12 cellular contexts compared by ENCODE assay signal in the genomic region with DNA sequence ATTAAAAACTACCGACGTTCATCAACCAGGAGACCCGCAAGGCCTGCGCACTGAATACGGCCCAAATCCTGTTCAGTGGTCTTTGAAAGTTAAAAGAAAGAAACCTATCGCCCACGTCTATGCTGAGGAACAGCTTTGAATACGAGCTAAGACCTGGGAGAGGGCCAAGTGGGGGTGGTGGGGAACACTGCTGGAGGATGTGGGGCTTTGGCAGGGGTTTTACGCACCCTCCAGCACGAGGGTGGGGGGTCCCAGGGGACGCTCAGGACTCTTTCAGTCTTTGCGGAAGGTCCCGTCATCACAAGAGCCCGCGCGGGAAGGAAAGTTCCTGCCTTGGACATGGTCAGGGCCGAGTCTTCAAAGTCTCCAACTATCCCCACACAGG. TPM values are rescaled to one million over a fixed set of nuclear protein-coding genes. Genes with fewer than 3 reads are reported as not detected.
A peak's percentile ranks its signal among the peaks of the same experiment; 100 is the strongest.
DNase-seq lines count a peak whose midpoint lies in the region; ATAC-seq, FAIRE-seq and TF ChIP-seq lines count a peak whose summit lies in the region.
"Had no signal": no experiment of that assay in that cellular context is flagged by ENCODE, and none has a peak within 500 bp of the region (broad histone marks: within the 10 kb centered on the region; RNA-seq: fewer than 3 reads in every experiment).

No MANE protein-coding gene starts in this region.

- no peaks in the 10 kb centered on the region for H3K36me3 Mint-ChIP-seq in astrocyte (ENCODE audit: low read depth, unreplicated experiment)

- no peaks in the 10 kb centered on the region for H3K9me2 ChIP-seq in SK-N-SH

- H3F3A ChIP-seq in smooth muscle cell (ENCODE audit: low read depth) (no peaks in the 10 kb centered on the region), SK-N-SH (replicated peaks; ENCODE audit: insufficient read depth) (no peaks in the 10 kb centered on the region)

- no peak for DNase-seq in astrocyte (ENCODE audit: low read depth)
- no peak for DNase-seq in smooth muscle cell (lab: John Stamatoyannopoulos, UW; ENCODE audit: unreplicated experiment)
- DNase-seq in SK-N-SH = no peak
- DNase-seq in HuH-7 (ENCODE audit: low spot score) = no peak
- no peak for DNase-seq in DMS53 treated with DMSO at 0.1 percent for 48 hours (lab: John Stamatoyannopoulos, UW; ENCODE audit: unreplicated experiment)
- DNase-seq: esophagus squamous epithelium, NCI-H1436, T-helper 9 cell had no signal

- H3K9me3 ChIP-seq in astrocyte (ENCODE audit: insufficient read depth, low read depth, low read length) (no peaks in the 10 kb centered on the region), smooth muscle cell (replicated peaks; ENCODE audit: low read depth) (no peaks in the 10 kb centered on the region), SK-N-SH (no peaks in the 10 kb centered on the region)
- H3K9me3 ChIP-seq: esophagus squamous epithelium had no signal

- H3K4me3 ChIP-seq in astrocyte (ENCODE audit: insufficient read depth, low read depth, low read length) (no peak overlapping the region), smooth muscle cell (peak overlapping the region; percentile 30), SK-N-SH (ENCODE audit: low read depth in 2 of 2, low read length in 1 of 2) (no peak overlapping the region)
- H3K4me3 ChIP-seq: esophagus squamous epithelium had no signal

- TF ChIP-seq CTCF in astrocyte (IDR thresholded peaks at IDR 0.05; ENCODE audit: insufficient read depth, low read depth, low read length) (no peak), smooth muscle cell (IDR thresholded peaks at IDR 0.05; ENCODE audit: borderline replicate concordance, insufficient read depth, poor library complexity, severe bottlenecking) (no peak), SK-N-SH (IDR thresholded peaks at IDR 0.05) (no peak)

- POLR2A ChIA-PET in SK-N-SH (lab: Yijun Ruan, JAX) = no interaction called here

- H3K9ac ChIP-seq in astrocyte (ENCODE audit: low read length) = no peak overlapping the region
- H3K9ac ChIP-seq in smooth muscle cell (ENCODE audit: low read depth) = no peak overlapping the region
- H3K9ac ChIP-seq in SK-N-SH = no peak overlapping the region

- no peak for TF ChIP-seq RAD21 in SK-N-SH (IDR thresholded peaks at IDR 0.05; ENCODE audit: low read length)

- TF ChIP-seq POLR2A in GM19099 (IDR thresholded peaks at IDR 0.05; ENCODE audit: extremely low read depth, insufficient read length, low read depth) = peak; percentile 25

- H2AFZ ChIP-seq in astrocyte (ENCODE audit: low read depth, low read length) (no peak overlapping the region), smooth muscle cell (ENCODE audit: low read depth) (no peak overlapping the region), SK-N-SH (ENCODE audit: low read depth) (no peak overlapping the region)

- H3K27ac Mint-ChIP-seq in astrocyte (ENCODE audit: unreplicated experiment) = no peak overlapping the region

- H3K27me3 Mint-ChIP-seq in astrocyte (ENCODE audit: low read depth, unreplicated experiment) = peaks cover 69% of the 10 kb centered on the region

- no peaks in the 10 kb centered on the region for H3K4me1 Mint-ChIP-seq in astrocyte (ENCODE audit: low read depth, unreplicated experiment)

- CTCF ChIA-PET in SK-N-SH (lab: Yijun Ruan, JAX) = no interaction called here

- H3K4me2 ChIP-seq in astrocyte (ENCODE audit: low read length) (peak overlapping the region; percentile 41), smooth muscle cell (peak overlapping the region; percentile 79), SK-N-SH (no peak overlapping the region)

- no peak overlapping the region for H3K4me3 Mint-ChIP-seq in astrocyte (ENCODE audit: unreplicated experiment)

- no peak for TF ChIP-seq EP300 in SK-N-SH (IDR thresholded peaks at IDR 0.05; ENCODE audit: borderline replicate concordance in 1 of 2, low read depth in 1 of 2, low read length in 1 of 2)

- H4K20me1 ChIP-seq in astrocyte (ENCODE audit: insufficient read depth, low read length) (no peaks in the 10 kb centered on the region), smooth muscle cell (ENCODE audit: low read depth) (no peaks in the 10 kb centered on the region), SK-N-SH (ENCODE audit: insufficient read depth) (no peaks in the 10 kb centered on the region)

- H3K36me3 ChIP-seq in astrocyte (ENCODE audit: insufficient read depth, low read length) = no peaks in the 10 kb centered on the region
- H3K36me3 ChIP-seq in smooth muscle cell (ENCODE audit: low read depth) = no peaks in the 10 kb centered on the region
- peaks cover 37 to 42% of the 10 kb centered on the region in 2 experiments for H3K36me3 ChIP-seq in SK-N-SH (replicated peaks in 1 of 2; ENCODE audit: control insufficient read depth in 1 of 2, insufficient read depth in 2 of 2, low read length in 1 of 2)
- H3K36me3 ChIP-seq: esophagus squamous epithelium had no signal

- ATAC-seq in HG02840 (IDR thresholded peaks at IDR 0.05; ENCODE audit: low FRiP score, unreplicated experiment) (peak; percentile 29), HG03108 (IDR thresholded peaks at IDR 0.05; ENCODE audit: unreplicated experiment) (no peak)

- FAIRE-seq in astrocyte (lab: Jason Lieb, UNC) = no peak

- H3K27ac ChIP-seq in astrocyte (ENCODE audit: low read depth, low read length) = no peak overlapping the region
- H3K27ac ChIP-seq in smooth muscle cell (ENCODE audit: low read depth) = no peak overlapping the region
- no peak overlapping the region for H3K27ac ChIP-seq in SK-N-SH (ENCODE audit: low read depth in 2 of 2, low read length in 1 of 2)
- H3K27ac ChIP-seq: esophagus squamous epithelium had no signal

- H3K4me1 ChIP-seq in astrocyte (ENCODE audit: insufficient read depth, low read length) (peaks cover 10% of the 10 kb centered on the region), smooth muscle cell (ENCODE audit: low read depth) (peaks cover 7% of the 10 kb centered on the region), SK-N-SH (ENCODE audit: control insufficient read depth in 1 of 2, insufficient read depth in 2 of 2, low read depth in 1 of 2, low read length in 1 of 2) (no peaks in the 10 kb centered on the region; a peak in 1 of 4 replicates)

- H3K27me3 ChIP-seq in astrocyte (ENCODE audit: insufficient read depth, low read length) (peaks cover 88% of the 10 kb centered on the region), smooth muscle cell (ENCODE audit: low read depth) (peaks cover 92% of the 10 kb centered on the region), SK-N-SH (ENCODE audit: insufficient read depth) (no peaks in the 10 kb centered on the region)

- H3K79me2 ChIP-seq in astrocyte (ENCODE audit: insufficient read depth, low read length) (no peaks in the 10 kb centered on the region), smooth muscle cell (ENCODE audit: low read depth) (no peaks in the 10 kb centered on the region), SK-N-SH (ENCODE audit: insufficient read depth) (no peaks in the 10 kb centered on the region)

- WGBS in smooth muscle cell (ENCODE audit: low lambda C conversion rate) = 13% methylated on average over 17 of the region's 17 CpGs
- 95% methylated on average over 16 of the region's 17 CpGs for WGBS in SK-N-SH (ENCODE audit: low lambda C conversion rate)

- peaks cover 2% of the 10 kb centered on the region for H3K9me3 Mint-ChIP-seq in astrocyte (ENCODE audit: unreplicated experiment)

TF ChIP-seq in SK-N-SH, 30 proteins besides CTCF, POLR2A, EP300 and RAD21 (continues in another document):
- TF ChIP-seq ELF1 (IDR thresholded peaks at IDR 0.05) = no peak
- no peak for TF ChIP-seq CHD2 (IDR thresholded peaks at IDR 0.05; ENCODE audit: low read length, partially characterized antibody)
- TF ChIP-seq GATA2 (CRISPR knock-in tag; IDR thresholded peaks at IDR 0.05) = no peak
- no peak for TF ChIP-seq REST (IDR thresholded peaks at IDR 0.05; ENCODE audit: low read depth, low read length)
- no peak for TF ChIP-seq FOXJ3 (CRISPR knock-in tag; IDR thresholded peaks at IDR 0.05)
- TF ChIP-seq TCF12 (IDR thresholded peaks at IDR 0.05) = no peak
- TF ChIP-seq RCOR1 (IDR thresholded peaks at IDR 0.05; ENCODE audit: low read length) = no peak
- no peak for TF ChIP-seq SMC3 (IDR thresholded peaks at IDR 0.05; ENCODE audit: low read depth, low read length)

RNA-seq across cellular contexts. Expression of gene SHOX2, which starts 11.3 kb away (rescaled TPM):
- 0.25 and 0.34 TPM in 2 replicates for total RNA-seq in astrocyte
- 1.2 and 1.4 TPM in 2 replicates for total RNA-seq in smooth muscle cell
- polyA plus RNA-seq in smooth muscle cell = 1.6 and 3.1 TPM in 2 replicates
- 17.1 and 20.2 TPM in 2 replicates for polyA plus RNA-seq in SK-N-SH (2012; rRNA removed)
- 10.8 and 11.8 TPM in 2 replicates for polyA plus RNA-seq in SK-N-SH (2012; cell fraction: cytosol; rRNA removed)
- polyA plus RNA-seq in SK-N-SH (2012; cell fraction: nucleus; rRNA removed) = 81.5 and 86.0 TPM in 2 replicates
- total RNA-seq: esophagus squamous epithelium, liver had no signal
- polyA plus RNA-seq: liver had no signal

RNA-seq across cellular contexts. Expression of gene RSRC1, which starts 15.0 kb away (rescaled TPM):
- total RNA-seq in astrocyte = 22.9 and 28.5 TPM in 2 replicates
- 43.9 and 45.1 TPM in 2 replicates for total RNA-seq in smooth muscle cell
- polyA plus RNA-seq in smooth muscle cell = 18.5 and 23.8 TPM in 2 replicates
- 4.4 and 4.5 TPM in 2 replicates for polyA plus RNA-seq in SK-N-SH (2012; rRNA removed)
- 8.6 and 10.9 TPM in 2 replicates for polyA plus RNA-seq in SK-N-SH (2012; cell fraction: cytosol; rRNA removed)
- polyA plus RNA-seq in SK-N-SH (2012; cell fraction: nucleus; rRNA removed) = 2.7 and 5.1 TPM in 2 replicates
